Comparison of ENCODE assay signal across 8 cellular contexts in the genomic region with DNA sequence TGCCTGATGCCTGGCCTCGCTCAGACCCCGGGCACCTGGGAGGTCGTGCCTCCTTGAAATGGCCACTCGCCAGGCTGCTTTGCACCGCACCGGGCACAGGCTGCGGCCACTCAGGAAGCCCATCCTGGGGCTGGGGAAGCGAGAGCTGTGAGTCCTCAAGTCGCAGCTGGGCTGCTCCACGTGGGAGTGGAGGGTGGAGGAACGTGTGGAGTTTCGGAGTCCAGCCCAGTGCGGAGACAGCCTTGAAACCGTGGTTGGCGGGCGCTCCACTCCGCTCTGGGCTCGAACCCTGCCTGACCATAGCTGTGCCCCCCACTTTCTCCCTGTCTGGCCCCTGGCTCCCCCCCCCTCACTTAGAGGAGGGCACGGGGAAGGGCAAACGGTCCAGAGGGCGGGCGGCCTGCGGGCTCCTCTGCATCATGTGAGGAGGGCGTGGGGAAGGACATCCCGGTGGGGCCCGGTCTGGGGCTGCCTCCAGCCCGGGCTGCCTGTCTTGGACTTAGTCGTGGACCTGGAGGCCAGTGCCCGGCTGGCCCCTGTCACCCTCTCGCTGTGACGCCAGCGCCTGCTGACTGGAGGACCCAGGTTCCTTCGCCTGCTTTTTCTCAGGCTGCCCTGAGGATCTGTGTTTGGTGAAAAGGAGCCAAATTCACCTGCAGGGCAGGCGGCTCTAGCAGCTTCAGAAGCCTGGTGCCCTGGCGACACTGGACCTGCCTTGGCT.
A peak's percentile ranks its signal among the peaks of the same experiment; 100 is the strongest.
DNase-seq lines count a peak whose midpoint lies in the region; ATAC-seq and TF ChIP-seq lines count a peak whose summit lies in the region.

No MANE protein-coding gene starts in this region.

- peak overlapping the region; percentile 93 for H3K4me3 Mint-ChIP-seq in stimulated activated memory B cell treated with anti-CD40 and anti-IgM and Interleukin-4, amounts not matched to agents 10 μg/mL and 1 μg/mL and 100 μg/mL, for 72 hours

- H3K27ac ChIP-seq in HL-60 (replicated peaks) (no peak overlapping the region), iPS-20b (ENCODE audit: low read length) (no peak overlapping the region)

- no peak for TF ChIP-seq CTCF in HL-60 (IDR thresholded peaks at IDR 0.05; ENCODE audit: insufficient read depth, low read length)

- H3K9me3 ChIP-seq in adipocyte (ENCODE audit: control insufficient read depth, low read length) (no peaks in the 10 kb centered on the region), iPS-20b (ENCODE audit: insufficient read depth, low read depth, low read length) (no peaks in the 10 kb centered on the region)

- peaks cover 44% of the 10 kb centered on the region for H3K36me3 Mint-ChIP-seq in stimulated activated memory B cell treated with anti-CD40 and anti-IgM and Interleukin-4, amounts not matched to agents 10 μg/mL and 1 μg/mL and 100 μg/mL, for 72 hours

- peak overlapping the region; percentile 58 for H3K4me3 ChIP-seq in HL-60 (replicated peaks; ENCODE audit: insufficient read depth, low read length)
- peak overlapping the region; percentile 96 for H3K4me3 ChIP-seq in adipocyte (ENCODE audit: low read length)
- H3K4me3 ChIP-seq in iPS-20b (ENCODE audit: low read length) = peak overlapping the region; percentile 98; the same call in 1 of the 2 replicates

- H3K27me3 Mint-ChIP-seq in stimulated activated memory B cell treated with anti-CD40 and anti-IgM and Interleukin-4, amounts not matched to agents 10 μg/mL and 1 μg/mL and 100 μg/mL, for 72 hours = no peaks in the 10 kb centered on the region

- ATAC-seq in stimulated activated memory B cell treated with anti-CD40 and anti-IgM and Interleukin-4, amounts not matched to agents 10 μg/mL and 1 μg/mL and 100 μg/mL, for 72 hours = no peak
- ATAC-seq in GM21529 (IDR thresholded peaks at IDR 0.05; ENCODE audit: unreplicated experiment) = no peak

- peaks cover 55% of the 10 kb centered on the region for H3K4me1 Mint-ChIP-seq in stimulated activated memory B cell treated with anti-CD40 and anti-IgM and Interleukin-4, amounts not matched to agents 10 μg/mL and 1 μg/mL and 100 μg/mL, for 72 hours

- no peaks in the 10 kb centered on the region for H3K9me3 Mint-ChIP-seq in stimulated activated memory B cell treated with anti-CD40 and anti-IgM and Interleukin-4, amounts not matched to agents 10 μg/mL and 1 μg/mL and 100 μg/mL, for 72 hours

- H3K27me3 ChIP-seq in HL-60 (ENCODE audit: insufficient read depth, poor library complexity, severe bottlenecking) (no peaks in the 10 kb centered on the region), adipocyte (replicated peaks; ENCODE audit: control insufficient read depth, insufficient read depth, low read length) (no peaks in the 10 kb centered on the region), iPS-20b (ENCODE audit: insufficient read depth, low read length) (no peaks in the 10 kb centered on the region)

- no peak for DNase-seq in HL-60 (ENCODE audit: low read depth in 1 of 2, low spot score in 1 of 2)
- DNase-seq in adipocyte (ENCODE audit: low read depth) = peak; percentile 26
- no peak for DNase-seq in activated CD4-positive, alpha-beta T cell treated with anti-CD3 and anti-CD28 coated beads for 48 hours
- DNase-seq in activated CD8-positive, alpha-beta memory T cell treated with anti-CD3 and anti-CD28 coated beads, Interleukin-2, amount 50 U/mL, for 48 hours = no peak
- no peak for DNase-seq in stimulated activated CD4-positive, alpha-beta T cell treated with anti-CD3 and anti-CD28 coated beads, Interleukin-4, amount 100 ng/mL, for 1 hour

- H3K36me3 ChIP-seq in adipocyte (ENCODE audit: control insufficient read depth, insufficient read depth, low read length, severe bottlenecking) (peaks cover 31% of the 10 kb centered on the region), iPS-20b (ENCODE audit: insufficient read depth, low read depth, low read length) (peaks cover 39% of the 10 kb centered on the region)

- H3K4me1 ChIP-seq in adipocyte (ENCODE audit: control insufficient read depth, insufficient read depth, low read length) = peaks cover 27% of the 10 kb centered on the region
- 0 out of 2 replicates have a peak, but pooled peaks cover 6% of the 10 kb centered on the region for H3K4me1 ChIP-seq in iPS-20b (ENCODE audit: insufficient read depth, low read length)

- H3K9ac ChIP-seq in adipocyte (ENCODE audit: low read length) = peak overlapping the region; percentile 89
- H3K9ac ChIP-seq in iPS-20b (ENCODE audit: low read depth, low read length) = peak overlapping the region; percentile 99

- peak overlapping the region; percentile 99 for H3K27ac Mint-ChIP-seq in stimulated activated memory B cell treated with anti-CD40 and anti-IgM and Interleukin-4, amounts not matched to agents 10 μg/mL and 1 μg/mL and 100 μg/mL, for 72 hours
